Comparison of ENCODE assay signal across 15 cellular contexts in genomic region chr11:19934828-19935259, GRCh38.
A peak's percentile ranks its signal among the peaks of the same experiment; 100 is the strongest.
DNase-seq lines count a peak whose midpoint lies in the region; ATAC-seq and TF ChIP-seq lines count a peak whose summit lies in the region.
"Had no signal": no experiment of that assay in that cellular context is flagged by ENCODE, and none has a peak within 500 bp of the region (broad histone marks: within the 10 kb centered on the region; RNA-seq: fewer than 3 reads in every experiment).

No MANE protein-coding gene starts in this region.

- H3K4me3 ChIP-seq in epithelial cell of esophagus (ENCODE audit: low read length): no peak overlapping the region
- H3K4me3 ChIP-seq: spleen had no signal

- intact Hi-C loops in cardiac septum (cut with DNase I): no loop called here

- DNase-seq in ELR (ENCODE audit: low read depth) (peak; percentile 91), RPMI7951 (ENCODE audit: low read depth) (peak; percentile 57), epithelial cell of esophagus (ENCODE audit: low read depth) (peak; percentile 46), osteocyte (ENCODE audit: extremely low spot score, unreplicated experiment) (no peak), NCI-H1092 (lab: John Stamatoyannopoulos, UW) (no peak), GOT3 (lab: John Stamatoyannopoulos, UW) (no peak), cardiac septum (ENCODE audit: low spot score) (no peak)
- DNase-seq: activated CD4-positive, CD25-positive, alpha-beta regulatory T cell; activated T-cell treated with anti-CD3 and anti-CD28 coated beads, Interleukin-2, amount 50 U/mL, for 72 hours; CD4-positive, alpha-beta T cell; NCI-H345; nephron progenitor cell; spleen; stimulated activated CD8-positive, alpha-beta memory T cell treated with anti-CD3 and anti-CD28 coated beads, Interleukin-4, amount 100 ng/mL, for 48 hours had no signal

- H3K27me3 Mint-ChIP-seq in osteocyte (ENCODE audit: unreplicated experiment): no peaks in the 10 kb centered on the region
- H3K27me3 Mint-ChIP-seq: CD4-positive, alpha-beta T cell had no signal

- no peaks in the 10 kb centered on the region for H3K9me3 Mint-ChIP-seq in osteocyte (ENCODE audit: unreplicated experiment)
- H3K9me3 Mint-ChIP-seq: activated T-cell treated with anti-CD3 and anti-CD28 coated beads, Interleukin-2, amount 50 U/mL, for 72 hours; CD4-positive, alpha-beta T cell; nephron progenitor cell had no signal

- no peak overlapping the region for H3K4me3 Mint-ChIP-seq in osteocyte (ENCODE audit: unreplicated experiment)
- H3K4me3 Mint-ChIP-seq: activated T-cell treated with anti-CD3 and anti-CD28 coated beads, Interleukin-2, amount 50 U/mL, for 72 hours; CD4-positive, alpha-beta T cell; nephron progenitor cell had no signal

- H3K36me3 Mint-ChIP-seq in osteocyte (ENCODE audit: unreplicated experiment): peaks cover 6% of the 10 kb centered on the region

- H3K27ac Mint-ChIP-seq in osteocyte (ENCODE audit: unreplicated experiment): peak overlapping the region; percentile 68
- H3K27ac Mint-ChIP-seq: activated T-cell treated with anti-CD3 and anti-CD28 coated beads, Interleukin-2, amount 50 U/mL, for 72 hours; CD4-positive, alpha-beta T cell had no signal

- H3K4me1 Mint-ChIP-seq in osteocyte (ENCODE audit: unreplicated experiment): peaks cover 41% of the 10 kb centered on the region

- no peak for TF ChIP-seq CTCF in epithelial cell of esophagus (IDR thresholded peaks at IDR 0.05; ENCODE audit: insufficient read depth, low read depth, low read length, missing control alignments)
- TF ChIP-seq CTCF in osteocyte (IDR thresholded peaks at IDR 0.05): no peak

- ATAC-seq in GM21360 (IDR thresholded peaks at IDR 0.05; ENCODE audit: unreplicated experiment): no peak
- ATAC-seq: activated T-cell treated with anti-CD3 and anti-CD28 coated beads, Interleukin-2, amount 50 U/mL, for 72 hours had no signal

Comparison
In these comparisons a context has a peak if more than half of its experiments do, and no peak if none do; other contexts are left out.
1. DNase-seq: peak in ELR (single experiment), RPMI7951 (single experiment) and epithelial cell of esophagus (single experiment); none in osteocyte (single experiment), NCI-H1092 (single experiment), GOT3 (single experiment) and cardiac septum (single experiment).